ENCODE assay signal across 17 cellular contexts in genomic region chr12:94587266-94588241, GRCh38.
DNase-seq lines count a peak whose midpoint lies in the region; ATAC-seq and TF ChIP-seq lines count a peak whose summit lies in the region.
"Had no signal": no experiment of that assay in that cellular context is flagged by ENCODE, and none has a peak within 500 bp of the region (broad histone marks: within the 10 kb centered on the region; RNA-seq: fewer than 3 reads in every experiment).

No MANE protein-coding gene starts in this region.

- peaks cover 3 to 11% of the 10 kb centered on the region in 2 donors for H3K4me1 Mint-ChIP-seq in stimulated activated naive B cell treated with anti-CD40 and anti-IgM and Interleukin-4, amounts not matched to agents 10 μg/mL and 1 μg/mL and 100 μg/mL, for 72 hours

- H3K4me1 ChIP-seq in gastroesophageal sphincter (peaks cover 0 to 72% (median 18%) of the 10 kb centered on the region in 3 donors), mucosa of rectum (ENCODE audit: control insufficient read depth in 2 of 2, insufficient read depth in 2 of 2, low read length in 2 of 2) (peaks cover 21 to 40% of the 10 kb centered on the region in 2 donors), spleen (peaks cover 0 to 27% (median 11%) of the 10 kb centered on the region in 6 donors)

- 47 to 64% methylated on average over 7 to 12 of the region's 14 CpGs for WGBS in gastroesophageal sphincter (ENCODE audit: low coverage in 1 of 2), 2 donors
- WGBS in spleen, 5 donors: 61 to 84% (median 79%) methylated on average over 14 of the region's 14 CpGs

- CTCF ChIA-PET in RWPE1 (lab: Yijun Ruan, JAX) (no interaction called here), HEK293T (lab: Yijun Ruan, JAX) (no interaction called here)

- no peak for TF ChIP-seq EP300 in gastroesophageal sphincter (IDR thresholded peaks at IDR 0.05)

- DNase-seq in RWPE1 (ENCODE audit: low spot score) (no peak), spleen (no peak), HEK293T (ENCODE audit: extremely low spot score) (no peak)
- no peak for DNase-seq in stimulated activated naive B cell treated with anti-CD40 and anti-IgM and Interleukin-4, amounts not matched to agents 10 μg/mL and 1 μg/mL and 100 μg/mL, for 72 hours
- DNase-seq: activated CD4-positive, CD25-positive, alpha-beta regulatory T cell treated with anti-CD3 and anti-CD28 coated beads, Interleukin-2, amount 50 U/mL, for 72 hours; central memory CD4-positive, alpha-beta T cell; H9; hippocampal formation; NCI-H187 treated with DMSO at 0.1 percent for 48 hours; NCI-H510A treated with DMSO at 0.1 percent for 48 hours; T-cell had no signal

- H3K36me3 ChIP-seq in gastroesophageal sphincter (peaks cover 0 to under 1% of the 10 kb centered on the region in 2 donors), mucosa of rectum (ENCODE audit: control insufficient read depth in 2 of 2, insufficient read depth in 2 of 2, low read length in 2 of 2) (no peaks in the 10 kb centered on the region), spleen (peaks cover 0 to 5% (median 0%) of the 10 kb centered on the region in 6 donors)

- H3K27me3 ChIP-seq in gastroesophageal sphincter (no peaks in the 10 kb centered on the region), mucosa of rectum (ENCODE audit: control insufficient read depth in 2 of 2, insufficient read depth in 2 of 2, low read length in 2 of 2) (no peaks in the 10 kb centered on the region), spleen (replicated peaks in 1 of 7) (no peaks in the 10 kb centered on the region)

- H3K9me3 ChIP-seq in gastroesophageal sphincter (no peaks in the 10 kb centered on the region), mucosa of rectum (ENCODE audit: control insufficient read depth in 2 of 2, low read length in 2 of 2) (no peaks in the 10 kb centered on the region), spleen (no peaks in the 10 kb centered on the region)

- ATAC-seq in gastroesophageal sphincter: peak; percentile 60
- ATAC-seq in stimulated activated naive B cell treated with anti-CD40 and anti-IgM and Interleukin-4, amounts not matched to agents 10 μg/mL and 1 μg/mL and 100 μg/mL, for 72 hours (replicated peaks): no peak
- no peak for ATAC-seq in GM18867 (IDR thresholded peaks at IDR 0.05; ENCODE audit: unreplicated experiment)
- no peak for ATAC-seq in HG03280 (IDR thresholded peaks at IDR 0.05; ENCODE audit: unreplicated experiment)
- ATAC-seq: activated naive CD4-positive, alpha-beta T cell treated with anti-CD3 and anti-CD28 coated beads, Interleukin-2, amount 50 U/mL, for 72 hours; T-cell had no signal

- no peaks in the 10 kb centered on the region for H3K9me3 Mint-ChIP-seq in stimulated activated naive B cell treated with anti-CD40 and anti-IgM and Interleukin-4, amounts not matched to agents 10 μg/mL and 1 μg/mL and 100 μg/mL, for 72 hours
- H3K9me3 Mint-ChIP-seq: activated naive CD4-positive, alpha-beta T cell treated with anti-CD3 and anti-CD28 coated beads, Interleukin-2, amount 50 U/mL, for 72 hours; H9; T-cell had no signal

- peaks cover 11 to 22% of the 10 kb centered on the region in 2 donors for H3K36me3 Mint-ChIP-seq in stimulated activated naive B cell treated with anti-CD40 and anti-IgM and Interleukin-4, amounts not matched to agents 10 μg/mL and 1 μg/mL and 100 μg/mL, for 72 hours
- H3K36me3 Mint-ChIP-seq: activated naive CD4-positive, alpha-beta T cell treated with anti-CD3 and anti-CD28 coated beads, Interleukin-2, amount 50 U/mL, for 72 hours; T-cell had no signal

- H3K27ac Mint-ChIP-seq in stimulated activated naive B cell treated with anti-CD40 and anti-IgM and Interleukin-4, amounts not matched to agents 10 μg/mL and 1 μg/mL and 100 μg/mL, for 72 hours: peak overlapping the region; percentile 56
- H3K27ac Mint-ChIP-seq: activated naive CD4-positive, alpha-beta T cell treated with anti-CD3 and anti-CD28 coated beads, Interleukin-2, amount 50 U/mL, for 72 hours; T-cell had no signal

- H3K9ac ChIP-seq in mucosa of rectum (ENCODE audit: low read depth in 1 of 2, low read length in 2 of 2): peak overlapping the region in 1 of 2 donors; percentile 4

- no peaks in the 10 kb centered on the region for H3K27me3 Mint-ChIP-seq in stimulated activated naive B cell treated with anti-CD40 and anti-IgM and Interleukin-4, amounts not matched to agents 10 μg/mL and 1 μg/mL and 100 μg/mL, for 72 hours

- TF ChIP-seq POLR2A in gastroesophageal sphincter (IDR thresholded peaks at IDR 0.05) (no peak), spleen (IDR thresholded peaks at IDR 0.05) (no peak)

- peak overlapping the region; percentile 45 for H3K27ac ChIP-seq in RWPE1
- H3K27ac ChIP-seq in gastroesophageal sphincter: peak overlapping the region in 3 of 4 donors; percentile 45 to 74 (median 66)
- peak overlapping the region; percentile 69 to 80 for H3K27ac ChIP-seq in mucosa of rectum (ENCODE audit: low read depth in 2 of 2, low read length in 2 of 2)
- H3K27ac ChIP-seq in spleen: peak overlapping the region in 4 of 8 donors; percentile 8 to 52 (median 46)
- H3K27ac ChIP-seq: PC-9 had no signal

- no peak overlapping the region for H3K4me3 Mint-ChIP-seq in stimulated activated naive B cell treated with anti-CD40 and anti-IgM and Interleukin-4, amounts not matched to agents 10 μg/mL and 1 μg/mL and 100 μg/mL, for 72 hours
- H3K4me3 Mint-ChIP-seq: H9, T-cell had no signal

- intact Hi-C loops in spleen (cut with DNase I; ENCODE audit: low total_unique reads): no loop called here

- POLR2A ChIA-PET in RWPE1 (lab: Yijun Ruan, JAX; ENCODE audit: low non-redundant PET) (no interaction called here), HEK293T (lab: Yijun Ruan, JAX) (no interaction called here)

- TF ChIP-seq CTCF in RWPE1 (conservative IDR thresholded peaks at IDR 0.05; ENCODE audit: low read depth): no peak
- TF ChIP-seq CTCF in gastroesophageal sphincter (IDR thresholded peaks at IDR 0.05): no peak
- no peak for TF ChIP-seq CTCF in spleen (IDR thresholded peaks at IDR 0.05 in 8 of 11, conservative IDR thresholded peaks at IDR 0.05 in 3 of 11)

- H3K4me3 ChIP-seq in gastroesophageal sphincter (no peak overlapping the region), mucosa of rectum (ENCODE audit: low read length in 2 of 2) (peak overlapping the region; percentile 20 to 38), spleen (no peak overlapping the region)
- H3K4me3 ChIP-seq: PC-9 had no signal

TF ChIP-seq in HEK293T, 16 proteins besides CTCF, POLR2A, EP300 and RAD21:
- TF ChIP-seq L3MBTL2 (conservative IDR thresholded peaks at IDR 0.05) (no peak), TARDBP (IDR thresholded peaks at IDR 0.05) (no peak), FOXK2 (IDR thresholded peaks at IDR 0.05) (no peak), PKNOX1 (IDR thresholded peaks at IDR 0.05) (no peak), SUZ12 (IDR thresholded peaks at IDR 0.05) (no peak), NFRKB (IDR thresholded peaks at IDR 0.05) (no peak), FOXM1 (IDR thresholded peaks at IDR 0.05; ENCODE audit: borderline replicate concordance) (no peak), HDGF (IDR thresholded peaks at IDR 0.05; ENCODE audit: borderline replicate concordance) (no peak), LEF1 (IDR thresholded peaks at IDR 0.05; ENCODE audit: borderline replicate concordance) (no peak), ZNF384 (IDR thresholded peaks at IDR 0.05) (no peak), CTBP1 (IDR thresholded peaks at IDR 0.05; ENCODE audit: borderline replicate concordance) (no peak), SP1 (IDR thresholded peaks at IDR 0.05) (no peak)
TF ChIP-seq in HEK293T: peak in this region for 0.

Comparison
In these comparisons a context has a peak if more than half of its experiments do, and no peak if none do; other contexts are left out.
1. H3K4me3 ChIP-seq: peak in mucosa of rectum (2 of 2); none in gastroesophageal sphincter (0 of 2) and spleen (0 of 8).